Comparison of ENCODE assay signal across 8 cellular contexts in the genomic region with DNA sequence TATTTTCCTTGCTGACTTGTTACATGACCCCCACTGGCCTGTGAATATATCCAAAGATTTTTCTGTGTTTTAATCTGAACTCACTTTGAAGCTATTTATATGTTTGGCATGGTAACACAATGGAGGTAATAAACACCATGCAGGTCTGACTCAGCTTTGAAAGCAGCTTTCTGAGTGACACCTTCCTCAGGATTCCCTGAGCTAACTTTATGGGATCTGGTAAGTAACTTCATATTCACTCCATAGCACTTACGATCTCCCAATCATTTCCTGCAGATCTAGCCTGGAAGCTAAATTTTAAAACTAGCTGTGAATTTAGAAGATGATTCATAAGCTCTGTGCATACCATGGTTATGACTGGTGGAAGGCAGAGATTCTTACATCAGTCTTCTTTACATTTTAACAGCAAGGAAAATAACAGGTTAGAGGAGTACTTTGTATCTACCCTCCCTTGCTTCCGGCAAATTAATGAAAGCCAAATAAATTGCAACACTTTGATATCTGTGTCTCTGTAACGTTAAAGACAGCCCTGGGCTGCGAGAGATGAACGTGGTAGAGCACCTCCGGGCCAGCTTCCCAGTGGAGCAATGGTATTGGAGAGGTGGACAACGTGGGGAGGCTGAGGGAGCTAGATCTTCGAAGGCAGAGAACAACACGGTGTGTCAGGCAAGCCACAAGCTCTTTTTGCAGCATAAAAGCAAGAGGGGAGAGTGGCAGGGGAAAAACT.
A peak's percentile ranks its signal among the peaks of the same experiment; 100 is the strongest.
DNase-seq lines count a peak whose midpoint lies in the region; ATAC-seq and TF ChIP-seq lines count a peak whose summit lies in the region.

No MANE protein-coding gene starts in this region.

- peak overlapping the region; percentile 85 for H3K27ac Mint-ChIP-seq in activated CD4-positive, alpha-beta T cell treated with anti-CD3 and anti-CD28 coated beads, Interleukin-2, amount 10 ng/mL, durations not matched to agents 24 days and 14 days

- TF ChIP-seq POLR2A in adrenal gland (IDR thresholded peaks at IDR 0.05) (no peak), tibial nerve (IDR thresholded peaks at IDR 0.05) (no peak)

- peaks cover 68% of the 10 kb centered on the region for H3K4me1 Mint-ChIP-seq in activated CD4-positive, alpha-beta T cell treated with anti-CD3 and anti-CD28 coated beads, Interleukin-2, amount 10 ng/mL, durations not matched to agents 24 days and 14 days

- H3K36me3 Mint-ChIP-seq in activated CD4-positive, alpha-beta T cell treated with anti-CD3 and anti-CD28 coated beads, Interleukin-2, amount 10 ng/mL, durations not matched to agents 24 days and 14 days (ENCODE audit: low read depth), result peaks cover 71% of the 10 kb centered on the region

- DNase-seq in activated CD4-positive, alpha-beta T cell treated with anti-CD3 and anti-CD28 coated beads, Interleukin-2, amount 10 ng/mL, durations not matched to agents 24 days and 14 days, result no peak
- no peak for DNase-seq in activated CD4-positive, alpha-beta T cell treated with anti-CD3 and anti-CD28 coated beads for 1 hour
- DNase-seq in adrenal gland, result peak in 4 of 7 donors; percentile 13 to 55 (median 26)
- DNase-seq in iris pigment epithelial cell (ENCODE audit: low read depth), result peak; percentile 94
- no peak for DNase-seq in tibial nerve (ENCODE audit: low spot score in 2 of 2)
- no peak for DNase-seq in mesenteric fat pad (ENCODE audit: low spot score)
- DNase-seq in NCI-H774 (lab: John Stamatoyannopoulos, UW), result no peak

- H3K4me3 ChIP-seq in adrenal gland (no peak overlapping the region), tibial nerve (no peak overlapping the region)

- H3K4me1 ChIP-seq in adrenal gland (replicated peaks in 1 of 2) (peaks cover 14 to 55% of the 10 kb centered on the region in 2 donors), tibial nerve (peaks cover 0 to 96% (median 63%) of the 10 kb centered on the region in 4 donors)

- no peaks in the 10 kb centered on the region for H3K36me3 ChIP-seq in adrenal gland (replicated peaks in 1 of 2)
- peaks cover 0 to 34% (median 0%) of the 10 kb centered on the region in 3 donors for H3K36me3 ChIP-seq in tibial nerve

- H3K27ac ChIP-seq in adrenal gland, result peak overlapping the region; percentile 6 to 84 (median 55)
- H3K27ac ChIP-seq in tibial nerve, result peak overlapping the region; percentile 49 to 99 (median 88)

- H3K9me3 ChIP-seq in adrenal gland (replicated peaks in 1 of 3), result no peaks in the 10 kb centered on the region
- H3K9me3 ChIP-seq in tibial nerve, result no peaks in the 10 kb centered on the region

- TF ChIP-seq EP300 in tibial nerve (IDR thresholded peaks at IDR 0.05), result no peak

- TF ChIP-seq CTCF in adrenal gland (IDR thresholded peaks at IDR 0.05) (no peak), tibial nerve (IDR thresholded peaks at IDR 0.05) (no peak)

- no peaks in the 10 kb centered on the region for H3K27me3 Mint-ChIP-seq in activated CD4-positive, alpha-beta T cell treated with anti-CD3 and anti-CD28 coated beads, Interleukin-2, amount 10 ng/mL, durations not matched to agents 24 days and 14 days

- ATAC-seq in GM21717 (IDR thresholded peaks at IDR 0.05; ENCODE audit: unreplicated experiment), result no peak

- no peaks in the 10 kb centered on the region for H3K9me3 Mint-ChIP-seq in activated CD4-positive, alpha-beta T cell treated with anti-CD3 and anti-CD28 coated beads, Interleukin-2, amount 10 ng/mL, durations not matched to agents 24 days and 14 days

- 43 to 57% (median 49%) methylated on average over 9 of the region's 9 CpGs for WGBS in adrenal gland, 4 donors
- 55 to 58% methylated on average over 9 of the region's 9 CpGs for WGBS in tibial nerve, 2 donors

- H3K4me3 Mint-ChIP-seq in activated CD4-positive, alpha-beta T cell treated with anti-CD3 and anti-CD28 coated beads, Interleukin-2, amount 10 ng/mL, durations not matched to agents 24 days and 14 days, result peak overlapping the region; percentile 37

- H3K27me3 ChIP-seq in adrenal gland, result no peaks in the 10 kb centered on the region
- H3K27me3 ChIP-seq in tibial nerve, result no peaks in the 10 kb centered on the region

- intact Hi-C loops in activated CD4-positive, alpha-beta T cell treated with anti-CD3 and anti-CD28 coated beads, Interleukin-2, amount 10 ng/mL, durations not matched to agents 24 days and 14 days (cut with micrococcal nuclease), result no loop called here
- intact Hi-C loops in adrenal gland (cut with DNase I), result loop anchor here in 1 of 2 donors (10.0 kb wide), 1 partner anchor 151 kb away; no protein-coding TSS in a partner anchor

Comparison
In these comparisons a context has a peak if more than half of its experiments do, and no peak if none do; other contexts are left out.
1. DNase-seq: peak in adrenal gland (4 of 7) and iris pigment epithelial cell (single experiment); none in activated CD4-positive, alpha-beta T cell treated with anti-CD3 and anti-CD28 coated beads, Interleukin-2, amount 10 ng/mL, durations not matched to agents 24 days and 14 days (single experiment), activated CD4-positive, alpha-beta T cell treated with anti-CD3 and anti-CD28 coated beads for 1 hour (single experiment), tibial nerve (0 of 2), mesenteric fat pad (single experiment) and NCI-H774 (single experiment).